Comparison of ENCODE assay signal across 19 cellular contexts in genomic region chr6:31947864-31948263, GRCh38. TPM values are rescaled to one million over a fixed set of nuclear protein-coding genes. Genes with fewer than 3 reads are reported as not detected.
DNase-seq lines count a peak whose midpoint lies in the region; ATAC-seq and TF ChIP-seq lines count a peak whose summit lies in the region.
"Had no signal": no experiment of that assay in that cellular context is flagged by ENCODE, and none has a peak within 500 bp of the region (broad histone marks: within the 10 kb centered on the region; RNA-seq: fewer than 3 reads in every experiment).

No MANE protein-coding gene starts in this region.

- no peak for DNase-seq in CD4-positive, CD25-positive, alpha-beta regulatory T cell
- DNase-seq in T-helper 17 cell (no peak), NCI-H1048 (lab: John Stamatoyannopoulos, UW) (no peak), occipital lobe (lab: John Stamatoyannopoulos, UW) (no peak)
- DNase-seq in stimulated activated effector memory CD8-positive, alpha-beta T cell treated with anti-CD3 and anti-CD28 coated beads, Interleukin-12 subunit alpha, Interleukin-12 subunit beta, amount 100 ng/mL, for 72 hours (ENCODE audit: low spot score in 2 of 2): no peak
- no peak for DNase-seq in activated naive CD4-positive, alpha-beta T cell treated with anti-CD3 and anti-CD28 coated beads, Interleukin-2, amount 50 U/mL, for 72 hours (ENCODE audit: low spot score in 2 of 2)
- DNase-seq: CD4-positive, alpha-beta memory T cell; GM23248; NCI-H1105 treated with DMSO at 0.1 percent for 48 hours; NCI-H1694; NCI-H2081 treated with DMSO at 0.1 percent for 48 hours; NCI-H510A treated with DMSO at 0.1 percent for 48 hours; NCI-H82; RPMI8226; SIG-M5 had no signal

- peaks cover 12% of the 10 kb centered on the region for H3K36me3 ChIP-seq in CD4-positive, CD25-positive, alpha-beta regulatory T cell (ENCODE audit: control insufficient read depth, insufficient read depth, low read length)
- H3K36me3 ChIP-seq in liver (ENCODE audit: control insufficient read depth in 4 of 4, insufficient read depth in 3 of 4, low read depth in 1 of 4, low read length in 3 of 4): peaks cover 2 to 52% (median 42%) of the 10 kb centered on the region in 4 donors

- no peak overlapping the region for H3K4me3 Mint-ChIP-seq in CD4-positive, CD25-positive, alpha-beta regulatory T cell
- peak overlapping the region; percentile 55 for H3K4me3 Mint-ChIP-seq in T-helper 17 cell
- H3K4me3 Mint-ChIP-seq in stimulated activated effector memory CD8-positive, alpha-beta T cell treated with anti-CD3 and anti-CD28 coated beads, Interleukin-12 subunit alpha, Interleukin-12 subunit beta, amount 100 ng/mL, for 72 hours: no peak overlapping the region
- H3K4me3 Mint-ChIP-seq: CD4-positive, alpha-beta memory T cell; IgD-negative memory B cell had no signal

- TF ChIP-seq RAD21 in liver (IDR thresholded peaks at IDR 0.05): no peak

- H3K4me3 ChIP-seq in CD4-positive, CD25-positive, alpha-beta regulatory T cell (ENCODE audit: low read depth, low read length): no peak overlapping the region
- H3K4me3 ChIP-seq in liver (ENCODE audit: low read depth in 1 of 3, low read length in 3 of 3): peak overlapping the region; percentile 64 to 97 (median 81)
- H3K4me3 ChIP-seq: GM23248 had no signal

- H3K4me1 ChIP-seq in CD4-positive, CD25-positive, alpha-beta regulatory T cell (ENCODE audit: control insufficient read depth, insufficient read depth, low read length, poor library complexity, severe bottlenecking): no peaks in the 10 kb centered on the region
- H3K4me1 ChIP-seq in liver (ENCODE audit: control insufficient read depth in 4 of 4, insufficient read depth in 4 of 4, low read length in 3 of 4): peaks cover 7 to 53% (median 34%) of the 10 kb centered on the region in 4 donors

- no peaks in the 10 kb centered on the region for H3K9me3 ChIP-seq in CD4-positive, CD25-positive, alpha-beta regulatory T cell (ENCODE audit: control insufficient read depth in 2 of 2, low read length in 2 of 2)
- H3K9me3 ChIP-seq in T-helper 17 cell (ENCODE audit: control insufficient read depth, low read length, poor library complexity, severe bottlenecking) (no peaks in the 10 kb centered on the region), liver (ENCODE audit: control insufficient read depth in 4 of 4, low read length in 3 of 4) (no peaks in the 10 kb centered on the region)

- no peaks in the 10 kb centered on the region for H3K27me3 ChIP-seq in CD4-positive, CD25-positive, alpha-beta regulatory T cell (ENCODE audit: control insufficient read depth, insufficient read depth, low read length)
- no peaks in the 10 kb centered on the region for H3K27me3 ChIP-seq in liver (ENCODE audit: control insufficient read depth in 4 of 4, insufficient read depth in 4 of 4, low read length in 3 of 4)

- peak overlapping the region in 1 of 2 donors; percentile 96 for H3K9ac ChIP-seq in liver (ENCODE audit: low read depth in 1 of 2, low read length in 2 of 2)
- H3K9ac ChIP-seq: GM23248 had no signal

- WGBS in liver: 81% methylated on average over 4 of the region's 4 CpGs

- H3K27ac Mint-ChIP-seq in CD4-positive, CD25-positive, alpha-beta regulatory T cell: peak overlapping the region in 2 of 3 donors; percentile 25 to 54
- peak overlapping the region; percentile 60 for H3K27ac Mint-ChIP-seq in T-helper 17 cell
- peak overlapping the region; percentile 23 for H3K27ac Mint-ChIP-seq in stimulated activated effector memory CD8-positive, alpha-beta T cell treated with anti-CD3 and anti-CD28 coated beads, Interleukin-12 subunit alpha, Interleukin-12 subunit beta, amount 100 ng/mL, for 72 hours
- no peak overlapping the region for H3K27ac Mint-ChIP-seq in activated naive CD4-positive, alpha-beta T cell treated with anti-CD3 and anti-CD28 coated beads, Interleukin-2, amount 50 U/mL, for 72 hours
- H3K27ac Mint-ChIP-seq: IgD-negative memory B cell had no signal

- peaks cover 0 to 4% (median 1%) of the 10 kb centered on the region in 4 donors for H3K4me1 Mint-ChIP-seq in CD4-positive, CD25-positive, alpha-beta regulatory T cell
- peaks cover 8% of the 10 kb centered on the region for H3K4me1 Mint-ChIP-seq in T-helper 17 cell
- peaks cover 10% of the 10 kb centered on the region for H3K4me1 Mint-ChIP-seq in stimulated activated effector memory CD8-positive, alpha-beta T cell treated with anti-CD3 and anti-CD28 coated beads, Interleukin-12 subunit alpha, Interleukin-12 subunit beta, amount 100 ng/mL, for 72 hours
- H3K4me1 Mint-ChIP-seq: CD4-positive, alpha-beta memory T cell; IgD-negative memory B cell had no signal

- peaks cover 21% of the 10 kb centered on the region for H3K27me3 Mint-ChIP-seq in CD4-positive, CD25-positive, alpha-beta regulatory T cell
- H3K27me3 Mint-ChIP-seq in T-helper 17 cell: peaks cover 23% of the 10 kb centered on the region

- TF ChIP-seq CTCF in liver (IDR thresholded peaks at IDR 0.05; ENCODE audit: low read depth, low read length, missing input control): no peak

- no peak for ATAC-seq in CD4-positive, CD25-positive, alpha-beta regulatory T cell (ENCODE audit: low read depth in 2 of 2)
- ATAC-seq in T-helper 17 cell: no peak
- ATAC-seq in stimulated activated effector memory CD8-positive, alpha-beta T cell treated with anti-CD3 and anti-CD28 coated beads, Interleukin-12 subunit alpha, Interleukin-12 subunit beta, amount 100 ng/mL, for 72 hours: no peak
- no peak for ATAC-seq in activated naive CD4-positive, alpha-beta T cell treated with anti-CD3 and anti-CD28 coated beads, Interleukin-2, amount 50 U/mL, for 72 hours
- ATAC-seq: HCT116 had no signal

- peaks cover 0 to 2% (median 0%) of the 10 kb centered on the region in 7 donors for H3K9me3 Mint-ChIP-seq in CD4-positive, CD25-positive, alpha-beta regulatory T cell
- no peaks in the 10 kb centered on the region for H3K9me3 Mint-ChIP-seq in stimulated activated effector memory CD8-positive, alpha-beta T cell treated with anti-CD3 and anti-CD28 coated beads, Interleukin-12 subunit alpha, Interleukin-12 subunit beta, amount 100 ng/mL, for 72 hours
- no peaks in the 10 kb centered on the region for H3K9me3 Mint-ChIP-seq in activated naive CD4-positive, alpha-beta T cell treated with anti-CD3 and anti-CD28 coated beads, Interleukin-2, amount 50 U/mL, for 72 hours
- H3K9me3 Mint-ChIP-seq: IgD-negative memory B cell had no signal

- H3K27ac ChIP-seq in CD4-positive, CD25-positive, alpha-beta regulatory T cell (ENCODE audit: insufficient read depth, low read length, poor library complexity, severe bottlenecking): no peak overlapping the region
- H3K27ac ChIP-seq in liver (ENCODE audit: low read depth in 1 of 2, low read length in 2 of 2): peak overlapping the region; percentile 71 to 93
- H3K27ac ChIP-seq: GM23248 had no signal

- peaks cover 7% of the 10 kb centered on the region for H3K36me3 Mint-ChIP-seq in CD4-positive, CD25-positive, alpha-beta regulatory T cell
- no peaks in the 10 kb centered on the region for H3K36me3 Mint-ChIP-seq in T-helper 17 cell (ENCODE audit: low read depth)
- peaks cover 8% of the 10 kb centered on the region for H3K36me3 Mint-ChIP-seq in stimulated activated effector memory CD8-positive, alpha-beta T cell treated with anti-CD3 and anti-CD28 coated beads, Interleukin-12 subunit alpha, Interleukin-12 subunit beta, amount 100 ng/mL, for 72 hours
- peaks cover 0 to 1% of the 10 kb centered on the region in 2 donors for H3K36me3 Mint-ChIP-seq in activated naive CD4-positive, alpha-beta T cell treated with anti-CD3 and anti-CD28 coated beads, Interleukin-2, amount 50 U/mL, for 72 hours
- H3K36me3 Mint-ChIP-seq: IgD-negative memory B cell had no signal

TF ChIP-seq in liver, 16 proteins besides CTCF, POLR2A, EP300 and RAD21:
- TF ChIP-seq GABPA (IDR thresholded peaks at IDR 0.05 in 1 of 2, conservative IDR thresholded peaks at IDR 0.05 in 1 of 2): no peak
- no peak for TF ChIP-seq TAF1 (conservative IDR thresholded peaks at IDR 0.05)
- no peak for TF ChIP-seq EGR1 (IDR thresholded peaks at IDR 0.05; ENCODE audit: low read depth in 2 of 2)
- TF ChIP-seq SP1 (IDR thresholded peaks at IDR 0.05): peak; percentile 4

RNA-seq across cellular contexts. Expression of gene CFB, which starts 2.0 kb away (rescaled TPM):
- total RNA-seq in CD4-positive, CD25-positive, alpha-beta regulatory T cell: 0.64 TPM
- polyA plus RNA-seq in CD4-positive, CD25-positive, alpha-beta regulatory T cell: 1 to 10 TPM in 3 of 4 donors, under 1 TPM in 1; 0.68 to 1.9 (median 1.6) TPM
- total RNA-seq in T-helper 17 cell: under 1 TPM in 1 of 2 donors, not detected in 1; 0.65 TPM
- 1,000 to 10,000 TPM; 2,016 to 3,272 TPM for total RNA-seq in liver
- polyA plus RNA-seq in liver: 1,000 to 10,000 TPM; 3,136 to 3,144 TPM
- total RNA-seq in activated naive CD4-positive, alpha-beta T cell treated with anti-CD3 and anti-CD28 coated beads, Interleukin-2, amount 50 U/mL, for 72 hours: 1 to 10 TPM; 1.9 to 3.6 TPM
- total RNA-seq in occipital lobe: 0.62 TPM
- polyA plus RNA-seq: CD4-positive, alpha-beta memory T cell; IgD-negative memory B cell had no signal

RNA-seq across cellular contexts. Expression of gene NELFE, which starts 10.9 kb away (rescaled TPM):
- total RNA-seq in CD4-positive, CD25-positive, alpha-beta regulatory T cell: 51.4 TPM
- 10 to 100 TPM; 52.9 to 62.3 (median 60.5) TPM for polyA plus RNA-seq in CD4-positive, CD25-positive, alpha-beta regulatory T cell
- 10 to 100 TPM; 45.8 to 46.2 TPM for total RNA-seq in T-helper 17 cell
- 10 to 100 TPM; 11.1 to 21.8 TPM for total RNA-seq in liver
- polyA plus RNA-seq in liver: 10 to 100 TPM; 11.9 to 14.2 TPM
- 10 to 100 TPM; 69.7 to 70.9 TPM for total RNA-seq in activated naive CD4-positive, alpha-beta T cell treated with anti-CD3 and anti-CD28 coated beads, Interleukin-2, amount 50 U/mL, for 72 hours
- total RNA-seq in occipital lobe: 37.4 TPM

RNA-seq across cellular contexts. Expression of gene SKIC2, which starts 11.1 kb away (rescaled TPM):
- 101 TPM for total RNA-seq in CD4-positive, CD25-positive, alpha-beta regulatory T cell
- polyA plus RNA-seq in CD4-positive, CD25-positive, alpha-beta regulatory T cell: 10 to 100 TPM; 16.2 to 20.9 (median 17.5) TPM
- 10 to 100 TPM; 85.5 to 94.5 TPM for total RNA-seq in T-helper 17 cell
- 10 to 100 TPM; 34.7 to 57.6 TPM for total RNA-seq in liver
- polyA plus RNA-seq in liver: 10 to 100 TPM; 26.7 to 34.3 TPM
- 100 to 1,000 TPM in 1 of 2 donors, 10 to 100 TPM in 1; 91.8 to 115 TPM for total RNA-seq in activated naive CD4-positive, alpha-beta T cell treated with anti-CD3 and anti-CD28 coated beads, Interleukin-2, amount 50 U/mL, for 72 hours
- total RNA-seq in occipital lobe: 27.6 TPM

RNA-seq across cellular contexts. Expression of gene C2, which starts 20.3 kb away (rescaled TPM):
- total RNA-seq in CD4-positive, CD25-positive, alpha-beta regulatory T cell: 1.3 TPM
- under 1 TPM in 1 of 4 donors, not detected in 3; 0.47 TPM for polyA plus RNA-seq in CD4-positive, CD25-positive, alpha-beta regulatory T cell
- 1 to 10 TPM in 1 of 2 donors, not detected in 1; 2.1 TPM for total RNA-seq in T-helper 17 cell
- 100 to 1,000 TPM; 212 to 354 TPM for total RNA-seq in liver
- 100 to 1,000 TPM; 441 to 522 TPM for polyA plus RNA-seq in liver
- total RNA-seq in activated naive CD4-positive, alpha-beta T cell treated with anti-CD3 and anti-CD28 coated beads, Interleukin-2, amount 50 U/mL, for 72 hours: 1 to 10 TPM in 1 of 2 donors, under 1 TPM in 1; 0.53 to 5.2 TPM
- total RNA-seq in occipital lobe: 4.7 TPM
- total RNA-seq: A172 had no signal
- polyA plus RNA-seq: CD4-positive, alpha-beta memory T cell; IgD-negative memory B cell had no signal

RNA-seq across cellular contexts. Expression of gene DXO, which starts 24.1 kb away (rescaled TPM):
- total RNA-seq in CD4-positive, CD25-positive, alpha-beta regulatory T cell: 47.7 TPM
- 10 to 100 TPM in 2 of 4 donors, 1 to 10 TPM in 2; 8.4 to 10.5 (median 9.6) TPM for polyA plus RNA-seq in CD4-positive, CD25-positive, alpha-beta regulatory T cell
- total RNA-seq in T-helper 17 cell (10 to 100 TPM; 31.9 to 35.0 TPM), liver (10 to 100 TPM in 1 of 2 donors, 1 to 10 TPM in 1; 4.5 to 11.0 TPM), occipital lobe (6.9 TPM)
- 1 to 10 TPM; 8.9 to 9.7 TPM for polyA plus RNA-seq in liver
- 10 to 100 TPM; 16.2 to 18.5 TPM for total RNA-seq in activated naive CD4-positive, alpha-beta T cell treated with anti-CD3 and anti-CD28 coated beads, Interleukin-2, amount 50 U/mL, for 72 hours

Comparison
In these comparisons a context has a peak if more than half of its experiments do, and no peak if none do; other contexts are left out.
1. H3K27ac Mint-ChIP-seq: peak in CD4-positive, CD25-positive, alpha-beta regulatory T cell (2 of 3), T-helper 17 cell (single experiment) and stimulated activated effector memory CD8-positive, alpha-beta T cell treated with anti-CD3 and anti-CD28 coated beads, Interleukin-12 subunit alpha, Interleukin-12 subunit beta, amount 100 ng/mL, for 72 hours (single experiment); none in activated naive CD4-positive, alpha-beta T cell treated with anti-CD3 and anti-CD28 coated beads, Interleukin-2, amount 50 U/mL, for 72 hours (0 of 2).
2. RNA of gene CFB, which starts 2.0 kb away (total RNA-seq): 2,016 to 3,272 TPM in liver; 1.9 to 3.6 TPM in activated naive CD4-positive, alpha-beta T cell treated with anti-CD3 and anti-CD28 coated beads, Interleukin-2, amount 50 U/mL, for 72 hours, 0.65 TPM in T-helper 17 cell, 0.64 TPM in CD4-positive, CD25-positive, alpha-beta regulatory T cell (single experiment) and 0.62 TPM in occipital lobe (single experiment); every median in the first group is over 100 times any median in the second.